In genomic region chr7:17144313-17144712, GRCh38 we compare ENCODE assay signal across 9 cellular contexts.
DNase-seq lines count a peak whose midpoint lies in the region; ATAC-seq and TF ChIP-seq lines count a peak whose summit lies in the region.
"Had no signal": no experiment of that assay in that cellular context is flagged by ENCODE, and none has a peak within 500 bp of the region (broad histone marks: within the 10 kb centered on the region; RNA-seq: fewer than 3 reads in every experiment).

No MANE protein-coding gene starts in this region.

- ATAC-seq in memory B cell (ENCODE audit: low read depth): no peak

- no peak overlapping the region for H3K27ac Mint-ChIP-seq in memory B cell
- H3K27ac Mint-ChIP-seq: naive B cell had no signal

- no peak for TF ChIP-seq EP300 in transverse colon (IDR thresholded peaks at IDR 0.05; ENCODE audit: low read depth)

- H3K27me3 ChIP-seq in transverse colon: no peaks in the 10 kb centered on the region

- intact Hi-C loops in transverse colon (cut with DNase I; ENCODE audit: low total_unique reads): no loop called here

- no peak for TF ChIP-seq POLR2A in transverse colon (IDR thresholded peaks at IDR 0.05)

- H3K9me3 ChIP-seq in transverse colon: no peaks in the 10 kb centered on the region

- peak; percentile 41 for DNase-seq in ACHN
- peak; percentile 28 for DNase-seq in LoVo (ENCODE audit: low spot score)
- peak; percentile 57 for DNase-seq in activated T-cell treated with anti-CD3 and anti-CD28 coated beads for 48 hours (ENCODE audit: low read depth)
- no peak for DNase-seq in memory B cell (ENCODE audit: low spot score in 2 of 2)
- DNase-seq in substantia nigra (lab: John Stamatoyannopoulos, UW): no peak
- DNase-seq in transverse colon: no peak
- no peak for DNase-seq in foreskin melanocyte
- DNase-seq in KBM-7: no peak
- DNase-seq: naive B cell had no signal

- H3K36me3 Mint-ChIP-seq in memory B cell: no peaks in the 10 kb centered on the region
- H3K36me3 Mint-ChIP-seq: naive B cell had no signal

- H3K4me1 ChIP-seq in transverse colon: peaks cover 0 to 20% (median 7%) of the 10 kb centered on the region in 4 donors

- in situ Hi-C loops in ACHN (cut with HindIII; ENCODE audit: low pct_ligation_motif_present, low pct_unique_long_range_greater_than_20kb, low sequenced_read_pairs) (no loop called here), transverse colon (cut with MboI; ENCODE audit: low pct_ligation_motif_present in 1 of 4, low pct_unique_long_range_greater_than_20kb in 1 of 4, low sequenced_read_pairs in 3 of 4) (no loop called here), KBM-7 (cut with MboI; ENCODE audit: low pct_unique_long_range_greater_than_20kb, low sequenced_read_pairs) (no loop called here)

- H3K36me3 ChIP-seq in transverse colon: no peaks in the 10 kb centered on the region

- no peak for TF ChIP-seq CTCF in transverse colon (IDR thresholded peaks at IDR 0.05)

- H3K27ac ChIP-seq in substantia nigra (ENCODE audit: low read depth, low read length, poor library complexity, severe bottlenecking) (no peak overlapping the region), transverse colon (no peak overlapping the region)

- 40 to 73% methylated on average over 2 to 3 of the region's 3 CpGs for WGBS in transverse colon (ENCODE audit: low coverage in 1 of 2), 2 donors

- H3K27me3 Mint-ChIP-seq in memory B cell: no peaks in the 10 kb centered on the region
- H3K27me3 Mint-ChIP-seq: naive B cell had no signal

- no peaks in the 10 kb centered on the region for H3K9me3 Mint-ChIP-seq in memory B cell
- H3K9me3 Mint-ChIP-seq: naive B cell had no signal

- H3K4me3 ChIP-seq in transverse colon: no peak overlapping the region

- peaks cover 12% of the 10 kb centered on the region for H3K4me1 Mint-ChIP-seq in memory B cell

- H3K4me3 Mint-ChIP-seq in memory B cell: peak overlapping the region; percentile 11
- H3K4me3 Mint-ChIP-seq: naive B cell had no signal

Comparison
In these comparisons a context has a peak if more than half of its experiments do, and no peak if none do; other contexts are left out.
1. DNase-seq: peak in ACHN (single experiment), LoVo (single experiment) and activated T-cell treated with anti-CD3 and anti-CD28 coated beads for 48 hours (single experiment); none in memory B cell (0 of 2), substantia nigra (0 of 49), transverse colon (single experiment), foreskin melanocyte (single experiment) and KBM-7 (single experiment).